ENCODE assay signal across 1 cellular context in the genomic region with DNA sequence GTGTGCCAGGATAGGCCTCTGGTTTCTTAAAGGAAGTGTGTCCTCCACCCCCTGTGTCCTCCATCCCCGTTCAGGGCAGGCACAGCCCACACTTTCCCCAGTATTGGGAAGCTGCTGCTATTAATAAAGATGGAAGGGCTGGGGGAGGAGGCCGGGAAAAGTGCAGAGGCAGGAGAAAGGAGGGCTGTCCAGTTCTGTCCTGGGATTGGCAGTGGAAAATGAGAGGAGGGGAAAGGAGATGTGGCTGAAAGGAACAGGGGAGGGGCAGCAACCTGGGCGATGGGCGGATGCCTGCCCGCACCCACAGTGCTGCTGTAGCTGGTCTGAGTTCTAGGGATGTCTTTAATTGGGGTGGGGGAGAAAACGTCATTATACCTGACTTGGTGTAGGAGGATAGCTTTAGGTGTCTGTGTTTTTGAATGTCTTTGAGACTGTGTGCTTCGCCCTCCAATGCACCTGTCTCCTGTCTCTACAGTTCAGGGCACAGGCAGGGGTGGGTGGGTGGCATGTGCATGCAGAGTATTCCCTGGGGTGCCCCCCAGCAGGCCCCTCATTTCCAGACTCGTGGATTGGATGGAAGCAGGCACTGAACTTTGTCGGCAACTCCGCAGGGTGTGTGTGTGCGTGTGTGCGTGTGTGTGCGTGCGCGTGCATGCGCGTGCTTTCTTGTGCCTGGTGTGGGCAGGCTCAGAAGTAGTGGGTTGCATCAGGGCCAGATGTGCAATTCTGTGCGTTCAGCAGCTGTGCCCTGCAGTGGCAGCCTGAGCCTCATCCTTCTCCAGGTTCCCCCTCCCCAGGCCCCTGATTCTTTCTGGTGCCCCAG.
TF ChIP-seq lines count a peak whose summit lies in the region.

No MANE protein-coding gene starts in this region.

TF ChIP-seq in GM12878, 131 proteins besides CTCF, POLR2A, EP300 and RAD21 (continued from another document and continues in another):
- TF ChIP-seq, protein P1, sequence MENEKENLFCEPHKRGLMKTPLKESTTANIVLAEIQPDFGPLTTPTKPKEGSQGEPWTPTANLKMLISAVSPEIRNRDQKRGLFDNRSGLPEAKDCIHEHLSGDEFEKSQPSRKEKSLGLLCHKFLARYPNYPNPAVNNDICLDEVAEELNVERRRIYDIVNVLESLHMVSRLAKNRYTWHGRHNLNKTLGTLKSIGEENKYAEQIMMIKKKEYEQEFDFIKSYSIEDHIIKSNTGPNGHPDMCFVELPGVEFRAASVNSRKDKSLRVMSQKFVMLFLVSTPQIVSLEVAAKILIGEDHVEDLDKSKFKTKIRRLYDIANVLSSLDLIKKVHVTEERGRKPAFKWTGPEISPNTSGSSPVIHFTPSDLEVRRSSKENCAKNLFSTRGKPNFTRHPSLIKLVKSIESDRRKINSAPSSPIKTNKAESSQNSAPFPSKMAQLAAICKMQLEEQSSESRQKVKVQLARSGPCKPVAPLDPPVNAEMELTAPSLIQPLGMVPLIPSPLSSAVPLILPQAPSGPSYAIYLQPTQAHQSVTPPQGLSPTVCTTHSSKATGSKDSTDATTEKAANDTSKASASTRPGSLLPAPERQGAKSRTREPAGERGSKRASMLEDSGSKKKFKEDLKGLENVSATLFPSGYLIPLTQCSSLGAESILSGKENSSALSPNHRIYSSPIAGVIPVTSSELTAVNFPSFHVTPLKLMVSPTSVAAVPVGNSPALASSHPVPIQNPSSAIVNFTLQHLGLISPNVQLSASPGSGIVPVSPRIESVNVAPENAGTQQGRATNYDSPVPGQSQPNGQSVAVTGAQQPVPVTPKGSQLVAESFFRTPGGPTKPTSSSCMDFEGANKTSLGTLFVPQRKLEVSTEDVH (IDR thresholded peaks at IDR 0.05; ENCODE audit: low read depth, partially characterized antibody), result no peak
- TF ChIP-seq CEBPZ (IDR thresholded peaks at IDR 0.05; ENCODE audit: low read depth, low read length), result no peak
- no peak for TF ChIP-seq POLR2AphosphoS2 (IDR thresholded peaks at IDR 0.05; ENCODE audit: low read depth, low read length)
- TF ChIP-seq, protein P2, sequence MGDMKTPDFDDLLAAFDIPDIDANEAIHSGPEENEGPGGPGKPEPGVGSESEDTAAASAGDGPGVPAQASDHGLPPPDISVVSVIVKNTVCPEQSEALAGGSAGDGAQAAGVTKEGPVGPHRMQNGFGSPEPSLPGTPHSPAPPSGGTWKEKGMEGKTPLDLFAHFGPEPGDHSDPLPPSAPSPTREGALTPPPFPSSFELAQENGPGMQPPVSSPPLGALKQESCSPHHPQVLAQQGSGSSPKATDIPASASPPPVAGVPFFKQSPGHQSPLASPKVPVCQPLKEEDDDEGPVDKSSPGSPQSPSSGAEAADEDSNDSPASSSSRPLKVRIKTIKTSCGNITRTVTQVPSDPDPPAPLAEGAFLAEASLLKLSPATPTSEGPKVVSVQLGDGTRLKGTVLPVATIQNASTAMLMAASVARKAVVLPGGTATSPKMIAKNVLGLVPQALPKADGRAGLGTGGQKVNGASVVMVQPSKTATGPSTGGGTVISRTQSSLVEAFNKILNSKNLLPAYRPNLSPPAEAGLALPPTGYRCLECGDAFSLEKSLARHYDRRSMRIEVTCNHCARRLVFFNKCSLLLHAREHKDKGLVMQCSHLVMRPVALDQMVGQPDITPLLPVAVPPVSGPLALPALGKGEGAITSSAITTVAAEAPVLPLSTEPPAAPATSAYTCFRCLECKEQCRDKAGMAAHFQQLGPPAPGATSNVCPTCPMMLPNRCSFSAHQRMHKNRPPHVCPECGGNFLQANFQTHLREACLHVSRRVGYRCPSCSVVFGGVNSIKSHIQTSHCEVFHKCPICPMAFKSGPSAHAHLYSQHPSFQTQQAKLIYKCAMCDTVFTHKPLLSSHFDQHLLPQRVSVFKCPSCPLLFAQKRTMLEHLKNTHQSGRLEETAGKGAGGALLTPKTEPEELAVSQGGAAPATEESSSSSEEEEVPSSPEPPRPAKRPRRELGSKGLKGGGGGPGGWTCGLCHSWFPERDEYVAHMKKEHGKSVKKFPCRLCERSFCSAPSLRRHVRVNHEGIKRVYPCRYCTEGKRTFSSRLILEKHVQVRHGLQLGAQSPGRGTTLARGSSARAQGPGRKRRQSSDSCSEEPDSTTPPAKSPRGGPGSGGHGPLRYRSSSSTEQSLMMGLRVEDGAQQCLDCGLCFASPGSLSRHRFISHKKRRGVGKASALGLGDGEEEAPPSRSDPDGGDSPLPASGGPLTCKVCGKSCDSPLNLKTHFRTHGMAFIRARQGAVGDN (IDR thresholded peaks at IDR 0.05), result no peak; the same call in 1 of the 2 replicates
- TF ChIP-seq FOS (IDR thresholded peaks at IDR 0.05; ENCODE audit: borderline replicate concordance, extremely low read depth, insufficient read length), result no peak
- TF ChIP-seq, protein P3, sequence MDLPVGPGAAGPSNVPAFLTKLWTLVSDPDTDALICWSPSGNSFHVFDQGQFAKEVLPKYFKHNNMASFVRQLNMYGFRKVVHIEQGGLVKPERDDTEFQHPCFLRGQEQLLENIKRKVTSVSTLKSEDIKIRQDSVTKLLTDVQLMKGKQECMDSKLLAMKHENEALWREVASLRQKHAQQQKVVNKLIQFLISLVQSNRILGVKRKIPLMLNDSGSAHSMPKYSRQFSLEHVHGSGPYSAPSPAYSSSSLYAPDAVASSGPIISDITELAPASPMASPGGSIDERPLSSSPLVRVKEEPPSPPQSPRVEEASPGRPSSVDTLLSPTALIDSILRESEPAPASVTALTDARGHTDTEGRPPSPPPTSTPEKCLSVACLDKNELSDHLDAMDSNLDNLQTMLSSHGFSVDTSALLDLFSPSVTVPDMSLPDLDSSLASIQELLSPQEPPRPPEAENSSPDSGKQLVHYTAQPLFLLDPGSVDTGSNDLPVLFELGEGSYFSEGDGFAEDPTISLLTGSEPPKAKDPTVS (IDR thresholded peaks at IDR 0.05; ENCODE audit: low read depth, low read length), result no peak
- no peak for TF ChIP-seq FOXK2 (IDR thresholded peaks at IDR 0.05)
- no peak for TF ChIP-seq EGR1 (IDR thresholded peaks at IDR 0.05; ENCODE audit: borderline replicate concordance in 1 of 2, low read depth in 2 of 2, low read length in 2 of 2)
- TF ChIP-seq BHLHE40 (IDR thresholded peaks at IDR 0.05; ENCODE audit: borderline replicate concordance in 1 of 2, low read depth in 2 of 2, low read length in 1 of 2), result peak in 1 of 2 experiments; percentile 66; a peak in 3 of 4 replicates
- TF ChIP-seq YBX1 (IDR thresholded peaks at IDR 0.05), result no peak
- TF ChIP-seq, protein P4, sequence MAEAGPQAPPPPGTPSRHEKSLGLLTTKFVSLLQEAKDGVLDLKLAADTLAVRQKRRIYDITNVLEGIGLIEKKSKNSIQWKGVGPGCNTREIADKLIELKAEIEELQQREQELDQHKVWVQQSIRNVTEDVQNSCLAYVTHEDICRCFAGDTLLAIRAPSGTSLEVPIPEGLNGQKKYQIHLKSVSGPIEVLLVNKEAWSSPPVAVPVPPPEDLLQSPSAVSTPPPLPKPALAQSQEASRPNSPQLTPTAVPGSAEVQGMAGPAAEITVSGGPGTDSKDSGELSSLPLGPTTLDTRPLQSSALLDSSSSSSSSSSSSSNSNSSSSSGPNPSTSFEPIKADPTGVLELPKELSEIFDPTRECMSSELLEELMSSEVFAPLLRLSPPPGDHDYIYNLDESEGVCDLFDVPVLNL (IDR thresholded peaks at IDR 0.05; ENCODE audit: low read depth, low read length), result no peak
- no peak for TF ChIP-seq TARDBP (IDR thresholded peaks at IDR 0.05; ENCODE audit: borderline replicate concordance)
- no peak for TF ChIP-seq REST (IDR thresholded peaks at IDR 0.05; ENCODE audit: low read depth, low read length)
- peak; percentile 19; the same call in 1 of the 2 replicates for TF ChIP-seq ZBTB40 (IDR thresholded peaks at IDR 0.05; ENCODE audit: borderline replicate concordance)
- TF ChIP-seq RBBP5 (conservative IDR thresholded peaks at IDR 0.05), result no peak
- no peak for TF ChIP-seq WRNIP1 (IDR thresholded peaks at IDR 0.05; ENCODE audit: borderline replicate concordance, low read depth, low read length)
- no peak for TF ChIP-seq ZNF207 (IDR thresholded peaks at IDR 0.05; ENCODE audit: borderline replicate concordance)
- no peak for TF ChIP-seq ZZZ3 (IDR thresholded peaks at IDR 0.05; ENCODE audit: control insufficient read depth, insufficient read length, low read depth)
- TF ChIP-seq CREM (IDR thresholded peaks at IDR 0.05; ENCODE audit: low read depth), result peak; percentile 22; the same call in 1 of the 2 replicates
- TF ChIP-seq POU2F2 (IDR thresholded peaks at IDR 0.05; ENCODE audit: borderline replicate concordance, low read depth, low read length), result 0 out of 3 replicates have a peak, but pooled peaks have one; percentile 13
- TF ChIP-seq BCL11A (IDR thresholded peaks at IDR 0.05; ENCODE audit: low read depth, low read length), result no peak
- no peak; the same call in 1 of the 2 replicates for TF ChIP-seq POLR2AphosphoS5 (IDR thresholded peaks at IDR 0.05; ENCODE audit: low read length)
- TF ChIP-seq, protein P5, sequence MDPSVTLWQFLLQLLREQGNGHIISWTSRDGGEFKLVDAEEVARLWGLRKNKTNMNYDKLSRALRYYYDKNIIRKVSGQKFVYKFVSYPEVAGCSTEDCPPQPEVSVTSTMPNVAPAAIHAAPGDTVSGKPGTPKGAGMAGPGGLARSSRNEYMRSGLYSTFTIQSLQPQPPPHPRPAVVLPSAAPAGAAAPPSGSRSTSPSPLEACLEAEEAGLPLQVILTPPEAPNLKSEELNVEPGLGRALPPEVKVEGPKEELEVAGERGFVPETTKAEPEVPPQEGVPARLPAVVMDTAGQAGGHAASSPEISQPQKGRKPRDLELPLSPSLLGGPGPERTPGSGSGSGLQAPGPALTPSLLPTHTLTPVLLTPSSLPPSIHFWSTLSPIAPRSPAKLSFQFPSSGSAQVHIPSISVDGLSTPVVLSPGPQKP (IDR thresholded peaks at IDR 0.05; ENCODE audit: low read depth, low read length), result no peak
- TF ChIP-seq CHD2 (IDR thresholded peaks at IDR 0.05; ENCODE audit: borderline replicate concordance, low read depth, low read length), result no peak
- TF ChIP-seq BMI1 (IDR thresholded peaks at IDR 0.05; ENCODE audit: borderline replicate concordance), result no peak
- TF ChIP-seq SP1 (IDR thresholded peaks at IDR 0.05; ENCODE audit: low read depth, low read length), result no peak
- no peak for TF ChIP-seq JUND (IDR thresholded peaks at IDR 0.05; ENCODE audit: low read depth, low read length)
- no peak for TF ChIP-seq RAD51 (IDR thresholded peaks at IDR 0.05)
